10 cellular contexts compared by ENCODE assay signal in genomic region chr10:22681301-22681700, GRCh38. TPM values are rescaled to one million over a fixed set of nuclear protein-coding genes. Genes with fewer than 3 reads are reported as not detected.
A peak's percentile ranks its signal among the peaks of the same experiment; 100 is the strongest.
DNase-seq lines count a peak whose midpoint lies in the region; ATAC-seq and TF ChIP-seq lines count a peak whose summit lies in the region.
"Had no signal": no experiment of that assay in that cellular context is flagged by ENCODE, and none has a peak within 500 bp of the region (broad histone marks: within the 10 kb centered on the region; RNA-seq: fewer than 3 reads in every experiment).

No MANE protein-coding gene starts in this region.

- DNase-seq in activated naive CD4-positive, alpha-beta T cell treated with Interleukin-2 at 50 U/mL for 16 hours, result no peak
- peak; percentile 35 for DNase-seq in activated CD8-positive, alpha-beta T cell treated with anti-CD3 and anti-CD28 coated beads for 36 hours
- DNase-seq in immature natural killer cell (no peak), NCI-H1436 treated with DMSO at 0.1 percent for 48 hours (lab: John Stamatoyannopoulos, UW) (no peak), Calu3 (no peak)
- DNase-seq: activated CD4-positive, CD25-positive, alpha-beta regulatory T cell treated with anti-CD3 and anti-CD28 coated beads, Interleukin-2, amount 50 U/mL, for 72 hours; cortex of kidney had no signal

- peak overlapping the region; percentile 51 for H3K4me3 Mint-ChIP-seq in activated naive CD4-positive, alpha-beta T cell treated with anti-CD3 and anti-CD28 coated beads, Interleukin-2, amount 50 U/mL, for 24 hours
- peak overlapping the region; percentile 31 for H3K4me3 Mint-ChIP-seq in activated CD8-positive, alpha-beta T cell treated with anti-CD3 and anti-CD28 coated beads for 36 hours
- peak overlapping the region; percentile 31 to 76 (median 52) for H3K4me3 Mint-ChIP-seq in immature natural killer cell
- H3K4me3 Mint-ChIP-seq in Calu3 (ENCODE audit: low read depth, unreplicated experiment), result no peak overlapping the region

- POLR2A ChIA-PET in activated CD8-positive, alpha-beta T cell treated with anti-CD3 and anti-CD28 coated beads for 36 hours (lab: Charles Lee), result interaction anchor here (0.7 to 4.8 kb wide), 14 partner anchors 10 to 245 kb away, joined by 3 to 40 read pairs (median 8); partner anchors contain the start of gene PIP4K2A

- intact Hi-C loops in activated CD8-positive, alpha-beta T cell treated with anti-CD3 and anti-CD28 coated beads for 36 hours (cut with micrococcal nuclease), result loop anchor here (2.0 to 5.0 kb wide), 3 partner anchors 14 to 49 kb away; no protein-coding TSS in a partner anchor
- intact Hi-C loops in Calu3 (cut with micrococcal nuclease; ENCODE audit: unreplicated experiment), result no loop called here

- H3K27me3 Mint-ChIP-seq in activated naive CD4-positive, alpha-beta T cell treated with anti-CD3 and anti-CD28 coated beads, Interleukin-2, amount 50 U/mL, for 24 hours, result no peaks in the 10 kb centered on the region
- no peaks in the 10 kb centered on the region for H3K27me3 Mint-ChIP-seq in activated CD8-positive, alpha-beta T cell treated with anti-CD3 and anti-CD28 coated beads for 36 hours
- H3K27me3 Mint-ChIP-seq in immature natural killer cell (ENCODE audit: low read depth in 3 of 3) (peaks cover 10 to 15% (median 14%) of the 10 kb centered on the region in 3 donors), Calu3 (ENCODE audit: unreplicated experiment) (no peaks in the 10 kb centered on the region)

- ATAC-seq in activated CD8-positive, alpha-beta T cell treated with anti-CD3 and anti-CD28 coated beads for 36 hours, result no peak
- ATAC-seq in GM21576 (IDR thresholded peaks at IDR 0.05; ENCODE audit: unreplicated experiment), result no peak

- 100% methylated on average over 1 of the region's 1 CpG for WGBS in thymus

- no peaks in the 10 kb centered on the region for H3K9me3 ChIP-seq in thymus (ENCODE audit: control insufficient read depth)

- H3K36me3 ChIP-seq in thymus (ENCODE audit: control insufficient read depth, insufficient read depth), result no peaks in the 10 kb centered on the region

- no peak for TF ChIP-seq CTCF in activated CD8-positive, alpha-beta T cell treated with anti-CD3 and anti-CD28 coated beads for 36 hours (IDR thresholded peaks at IDR 0.05)
- no peak for TF ChIP-seq CTCF in Calu3 (IDR thresholded peaks at IDR 0.05; ENCODE audit: unreplicated experiment)

- BruUV-seq in Calu3 (replicated peaks; lab: Mats Ljungman, UMichigan), result no TSS peak

- peaks cover 4% of the 10 kb centered on the region for H3K36me3 Mint-ChIP-seq in activated naive CD4-positive, alpha-beta T cell treated with anti-CD3 and anti-CD28 coated beads, Interleukin-2, amount 50 U/mL, for 24 hours
- peaks cover 17% of the 10 kb centered on the region for H3K36me3 Mint-ChIP-seq in activated CD8-positive, alpha-beta T cell treated with anti-CD3 and anti-CD28 coated beads for 36 hours (ENCODE audit: low read depth)
- H3K36me3 Mint-ChIP-seq in immature natural killer cell (no peaks in the 10 kb centered on the region), Calu3 (ENCODE audit: insufficient read depth, unreplicated experiment) (no peaks in the 10 kb centered on the region)

- CTCF ChIA-PET in activated CD8-positive, alpha-beta T cell treated with anti-CD3 and anti-CD28 coated beads for 36 hours (lab: Charles Lee), result interaction anchor here (0.7 to 3.4 kb wide), 10 partner anchors 13 to 308 kb away, joined by 3 to 22 read pairs (median 4); no protein-coding TSS in a partner anchor
- CTCF ChIA-PET in Calu3 (lab: Charles Lee), result interaction anchor here (0.5 to 0.7 kb wide), 4 partner anchors 33 to 1339 kb away, joined by 3 to 4 read pairs (median 3); no protein-coding TSS in a partner anchor

- H3K27me3 ChIP-seq in thymus (ENCODE audit: control insufficient read depth, insufficient read depth), result no peaks in the 10 kb centered on the region

- H3K27ac ChIP-seq in thymus (ENCODE audit: low read depth), result peak overlapping the region; percentile 74

- peaks cover 30% of the 10 kb centered on the region for H3K4me1 ChIP-seq in thymus (ENCODE audit: control insufficient read depth, insufficient read depth, low read length)

- no peak overlapping the region for H3K4me3 ChIP-seq in thymus (ENCODE audit: low read length)

- H3K9me3 Mint-ChIP-seq in activated naive CD4-positive, alpha-beta T cell treated with anti-CD3 and anti-CD28 coated beads, Interleukin-2, amount 50 U/mL, for 24 hours, result no peaks in the 10 kb centered on the region
- no peaks in the 10 kb centered on the region for H3K9me3 Mint-ChIP-seq in activated CD8-positive, alpha-beta T cell treated with anti-CD3 and anti-CD28 coated beads for 36 hours
- H3K9me3 Mint-ChIP-seq in immature natural killer cell, result no peaks in the 10 kb centered on the region
- H3K9me3 Mint-ChIP-seq in Calu3 (ENCODE audit: low read depth, unreplicated experiment), result no peaks in the 10 kb centered on the region

- H3K27ac Mint-ChIP-seq in activated naive CD4-positive, alpha-beta T cell treated with anti-CD3 and anti-CD28 coated beads, Interleukin-2, amount 50 U/mL, for 24 hours, result peak overlapping the region; percentile 97
- H3K27ac Mint-ChIP-seq in activated CD8-positive, alpha-beta T cell treated with anti-CD3 and anti-CD28 coated beads for 36 hours, result peak overlapping the region; percentile 90
- H3K27ac Mint-ChIP-seq in immature natural killer cell (peak overlapping the region; percentile 89 to 98 (median 96)), Calu3 (ENCODE audit: unreplicated experiment) (no peak overlapping the region)

- H3K4me1 Mint-ChIP-seq in activated naive CD4-positive, alpha-beta T cell treated with anti-CD3 and anti-CD28 coated beads, Interleukin-2, amount 50 U/mL, for 24 hours, result peaks cover 96% of the 10 kb centered on the region
- H3K4me1 Mint-ChIP-seq in activated CD8-positive, alpha-beta T cell treated with anti-CD3 and anti-CD28 coated beads for 36 hours (ENCODE audit: low read depth), result peaks cover 91% of the 10 kb centered on the region
- peaks cover 92 to 100% of the 10 kb centered on the region in 2 donors for H3K4me1 Mint-ChIP-seq in immature natural killer cell
- peaks cover 42% of the 10 kb centered on the region for H3K4me1 Mint-ChIP-seq in Calu3 (ENCODE audit: low read depth, unreplicated experiment)

RNA-seq across cellular contexts. Expression of gene PIP4K2A, which starts 33.1 kb away (rescaled TPM):
- 100 to 1,000 TPM; 108 to 115 TPM for total RNA-seq in activated CD8-positive, alpha-beta T cell treated with anti-CD3 and anti-CD28 coated beads for 36 hours
- polyA plus RNA-seq in immature natural killer cell, result 100 to 1,000 TPM in 1 of 3 donors, 10 to 100 TPM in 2; 62.9 to 138 (median 80.3) TPM
- polyA plus RNA-seq in thymus, result 23.8 TPM
- 22.7 and 24.2 TPM in 2 replicates for total RNA-seq in Calu3 (2022)
